ENCODE assay signal across 13 cellular contexts in the genomic region with DNA sequence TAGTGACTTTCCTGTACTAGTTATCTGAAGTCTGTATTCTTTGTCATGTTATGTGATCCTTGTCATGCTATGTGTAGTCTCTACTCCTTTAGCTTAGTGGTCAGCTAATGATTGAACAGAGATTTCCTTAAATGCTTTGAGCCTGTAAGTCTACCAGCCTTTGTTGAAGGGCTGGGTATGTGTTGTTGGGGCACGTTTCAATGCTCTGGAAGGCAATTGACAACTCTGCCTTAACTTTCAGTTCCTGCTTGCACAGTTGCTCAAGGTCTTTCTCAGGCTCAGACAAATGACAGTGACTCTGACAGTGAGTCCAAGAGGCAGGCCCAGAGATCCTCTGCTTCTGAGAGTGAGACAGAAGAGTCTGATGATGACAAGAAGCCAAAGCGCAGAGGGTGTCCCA.
A peak's percentile ranks its signal among the peaks of the same experiment; 100 is the strongest.
DNase-seq lines count a peak whose midpoint lies in the region; ATAC-seq and TF ChIP-seq lines count a peak whose summit lies in the region.
"Had no signal": no experiment of that assay in that cellular context is flagged by ENCODE, and none has a peak within 500 bp of the region (broad histone marks: within the 10 kb centered on the region; RNA-seq: fewer than 3 reads in every experiment).

No MANE protein-coding gene starts in this region.

- in situ Hi-C loops in transverse colon (cut with MboI; ENCODE audit: low pct_ligation_motif_present in 1 of 4, low pct_unique_long_range_greater_than_20kb in 1 of 4, low sequenced_read_pairs in 3 of 4) = no loop called here

- peak; percentile 90 for ATAC-seq in GM18511 (IDR thresholded peaks at IDR 0.05; ENCODE audit: unreplicated experiment)
- peak; percentile 44 for ATAC-seq in GM21360 (IDR thresholded peaks at IDR 0.05; ENCODE audit: unreplicated experiment)
- ATAC-seq in HG03175 (IDR thresholded peaks at IDR 0.05; ENCODE audit: unreplicated experiment) = peak; percentile 62
- peak; percentile 19 to 47 (median 42) for ATAC-seq in right lobe of liver
- no peak for ATAC-seq in left ventricle myocardium superior
- ATAC-seq: Panc1 had no signal

- WGBS in right lobe of liver (ENCODE audit: insufficient coverage, low coverage, low lambda C conversion rate, missing lambda C conversion rate) = 58% methylated on average over 1 of the region's 2 CpGs
- 78 to 92% methylated on average over 2 of the region's 2 CpGs for whole genome bisulfite sequencing in transverse colon (ENCODE audit: low coverage in 1 of 2), 2 donors

- H3K27ac ChIP-seq in right lobe of liver = no peak overlapping the region
- H3K27ac ChIP-seq in transverse colon = no peak overlapping the region
- H3K27ac ChIP-seq: stomach had no signal

- no peak for TF ChIP-seq POLR2A in right lobe of liver (IDR thresholded peaks at IDR 0.05)
- TF ChIP-seq POLR2A in transverse colon (IDR thresholded peaks at IDR 0.05) = no peak

- H3K9me3 ChIP-seq in right lobe of liver = no peaks in the 10 kb centered on the region
- H3K9me3 ChIP-seq in transverse colon = no peaks in the 10 kb centered on the region
- H3K9me3 ChIP-seq: stomach had no signal

- TF ChIP-seq EP300 in transverse colon (IDR thresholded peaks at IDR 0.05; ENCODE audit: low read depth) = no peak

- TF ChIP-seq CTCF in right lobe of liver (IDR thresholded peaks at IDR 0.05) (no peak), transverse colon (IDR thresholded peaks at IDR 0.05) (no peak)

- H3K36me3 ChIP-seq in right lobe of liver = peaks cover 0 to 98% (median 46%) of the 10 kb centered on the region in 4 donors
- H3K36me3 ChIP-seq in transverse colon = peaks cover 0 to 83% (median 38%) of the 10 kb centered on the region in 4 donors

- H3K4me1 ChIP-seq in right lobe of liver (no peaks in the 10 kb centered on the region), transverse colon (no peaks in the 10 kb centered on the region)

- DNase-seq in right lobe of liver = no peak
- no peak for DNase-seq in transverse colon
- no peak for DNase-seq in NCI-H2171 treated with DMSO at 0.1 percent for 48 hours (lab: John Stamatoyannopoulos, UW)
- DNase-seq in stimulated activated CD4-positive, alpha-beta T cell treated with anti-CD3 and anti-CD28 coated beads, Interleukin-2, amount 100 ng/mL, for 48 hours = no peak
- no peak for DNase-seq in left ventricle myocardium superior
- DNase-seq: DMS153, dorsolateral prefrontal cortex, NCI-H1436 treated with DMSO at 0.1 percent for 48 hours, stomach had no signal

- H3K4me3 ChIP-seq in right lobe of liver = no peak overlapping the region
- H3K4me3 ChIP-seq in transverse colon = no peak overlapping the region
- H3K4me3 ChIP-seq: dorsolateral prefrontal cortex, stomach had no signal

- intact Hi-C loops in right lobe of liver (cut with DNase I) (no loop called here), transverse colon (cut with DNase I; ENCODE audit: low total_unique reads) (loop anchor here (10.0 kb wide), 1 partner anchor 195 kb away; no protein-coding TSS in a partner anchor), left ventricle myocardium superior (cut with micrococcal nuclease) (no loop called here)

- H3K27me3 ChIP-seq in right lobe of liver = no peaks in the 10 kb centered on the region
- no peaks in the 10 kb centered on the region for H3K27me3 ChIP-seq in transverse colon
- H3K27me3 ChIP-seq: dorsolateral prefrontal cortex, stomach had no signal
